ENCODE assay signal across 18 cellular contexts in genomic region chr16:25996052-25996451, GRCh38.
"Had no signal": no experiment of that assay in that cellular context is flagged by ENCODE, and none has a peak within 500 bp of the region (broad histone marks: within the 10 kb centered on the region; RNA-seq: fewer than 3 reads in every experiment).

No MANE protein-coding gene starts in this region.

- H3K4me1 Mint-ChIP-seq: activated CD8-positive, alpha-beta memory T cell treated with anti-CD3 and anti-CD28 coated beads, Interleukin-2, amount 10 ng/mL, durations not matched to agents 7 days and 5 days; brain; central memory CD8-positive, alpha-beta T cell; natural killer cell had no signal

- H3K4me1 ChIP-seq: suprapubic skin, upper lobe of left lung had no signal

- H3K4me3 Mint-ChIP-seq: activated CD8-positive, alpha-beta memory T cell treated with anti-CD3 and anti-CD28 coated beads, Interleukin-2, amount 10 ng/mL, durations not matched to agents 7 days and 5 days; activated T-cell treated with anti-CD3 and anti-CD28 coated beads, Interleukin-2, amount 50 U/mL, for 24 hours; brain; central memory CD8-positive, alpha-beta T cell; dendritic cell treated with granulocyte-macrophage colony-stimulating factor and Interleukin-4, amounts not matched to agents 40 ng/mL and 50 ng/mL, for 4 days; effector memory CD8-positive, alpha-beta T cell; natural killer cell had no signal

- H3K36me3 ChIP-seq: suprapubic skin, upper lobe of left lung had no signal

- H3K27me3 Mint-ChIP-seq: activated CD8-positive, alpha-beta memory T cell treated with anti-CD3 and anti-CD28 coated beads, Interleukin-2, amount 10 ng/mL, durations not matched to agents 7 days and 5 days; dendritic cell treated with granulocyte-macrophage colony-stimulating factor and Interleukin-4, amounts not matched to agents 40 ng/mL and 50 ng/mL, for 4 days had no signal

- H3K27me3 ChIP-seq: suprapubic skin, upper lobe of left lung had no signal

- H3K27ac Mint-ChIP-seq: activated CD8-positive, alpha-beta memory T cell treated with anti-CD3 and anti-CD28 coated beads, Interleukin-2, amount 10 ng/mL, durations not matched to agents 7 days and 5 days; activated naive CD4-positive, alpha-beta T cell treated with anti-CD3 and anti-CD28 coated beads, Interleukin-2, amount 50 U/mL, for 72 hours; activated T-cell treated with anti-CD3 and anti-CD28 coated beads, Interleukin-2, amount 50 U/mL, for 24 hours; brain; dendritic cell treated with granulocyte-macrophage colony-stimulating factor and Interleukin-4, amounts not matched to agents 40 ng/mL and 50 ng/mL, for 4 days; effector memory CD8-positive, alpha-beta T cell; natural killer cell had no signal

- H3K9me3 ChIP-seq: upper lobe of left lung had no signal

- ATAC-seq: activated CD8-positive, alpha-beta memory T cell treated with anti-CD3 and anti-CD28 coated beads, Interleukin-2, amount 10 ng/mL, durations not matched to agents 7 days and 5 days; activated naive CD4-positive, alpha-beta T cell treated with anti-CD3 and anti-CD28 coated beads, Interleukin-2, amount 50 U/mL, for 72 hours; effector memory CD8-positive, alpha-beta T cell; left colon; natural killer cell had no signal

- H3K36me3 Mint-ChIP-seq: activated CD8-positive, alpha-beta memory T cell treated with anti-CD3 and anti-CD28 coated beads, Interleukin-2, amount 10 ng/mL, durations not matched to agents 7 days and 5 days; activated naive CD4-positive, alpha-beta T cell treated with anti-CD3 and anti-CD28 coated beads, Interleukin-2, amount 50 U/mL, for 72 hours; brain; natural killer cell had no signal

- H3K9me3 Mint-ChIP-seq: activated T-cell treated with anti-CD3 and anti-CD28 coated beads, Interleukin-2, amount 50 U/mL, for 24 hours; central memory CD8-positive, alpha-beta T cell; effector memory CD8-positive, alpha-beta T cell had no signal

- DNase-seq: activated CD4-positive, alpha-beta T cell treated with anti-CD3 and anti-CD28 coated beads for 1 hour; activated CD4-positive, alpha-beta T cell treated with anti-CD3 and anti-CD28 coated beads, Interleukin-2, amount 50 U/mL, for 48 hours; activated CD8-positive, alpha-beta memory T cell treated with anti-CD3 and anti-CD28 coated beads, Interleukin-2, amount 10 ng/mL, durations not matched to agents 7 days and 5 days; activated effector memory CD4-positive, alpha-beta T cell treated with anti-CD3 and anti-CD28 coated beads, Interleukin-2, amount 50 U/mL, for 16 hours; activated T-cell treated with anti-CD3 and anti-CD28 coated beads, Interleukin-2, amount 50 U/mL, for 24 hours; amygdala; effector memory CD8-positive, alpha-beta T cell; left colon; natural killer cell; nucleus accumbens; stimulated activated CD4-positive, alpha-beta T cell treated with anti-CD3 and anti-CD28 coated beads, Interleukin-12 subunit alpha, Interleukin-12 subunit beta, amount 100 ng/mL, for 4 hours; stimulated activated naive CD4-positive, alpha-beta T cell; upper lobe of left lung had no signal

- H3K4me3 ChIP-seq: suprapubic skin, upper lobe of left lung had no signal

- H3K27ac ChIP-seq: suprapubic skin, upper lobe of left lung had no signal
